Comparison of ENCODE assay signal across 8 cellular contexts in the genomic region with DNA sequence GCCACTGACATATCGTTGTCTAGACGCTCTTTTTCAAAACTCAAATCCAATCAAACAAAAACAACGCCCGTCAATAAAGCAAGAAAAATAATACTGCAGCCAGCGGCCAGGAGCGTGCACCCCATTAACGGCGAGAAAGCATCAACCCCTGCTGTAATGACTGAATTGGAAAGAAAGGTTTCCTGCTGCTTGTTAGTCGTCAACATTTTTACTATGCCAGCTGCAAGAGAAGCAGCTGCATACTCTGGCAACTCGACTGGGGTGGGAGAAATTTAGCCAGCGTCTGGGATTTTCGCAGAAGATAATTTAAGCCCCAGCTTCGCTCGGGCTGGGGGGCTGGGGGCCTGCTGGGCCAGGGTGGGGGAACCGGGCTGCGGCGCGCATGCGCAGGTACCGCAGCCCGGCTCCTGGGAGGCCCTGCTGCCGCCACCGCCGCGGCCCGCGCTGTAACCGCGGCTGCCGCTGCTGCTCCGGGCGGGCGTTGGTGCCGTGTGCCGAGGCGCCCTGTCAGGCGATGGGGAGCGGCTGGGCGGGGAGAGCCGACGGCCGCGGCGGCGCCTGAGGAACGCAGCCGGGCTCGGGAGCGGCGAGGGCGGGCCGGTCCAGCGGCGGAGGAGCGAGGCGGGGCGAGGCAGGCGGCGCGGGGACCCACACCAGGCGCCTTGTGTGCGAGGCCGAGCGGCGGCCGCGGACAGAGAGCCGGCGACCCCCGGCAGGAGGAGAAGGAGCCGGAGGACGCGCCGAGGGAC. TPM values are rescaled to one million over a fixed set of nuclear protein-coding genes. Genes with fewer than 3 reads are reported as not detected.
A peak's percentile ranks its signal among the peaks of the same experiment; 100 is the strongest.
DNase-seq lines count a peak whose midpoint lies in the region; ATAC-seq and TF ChIP-seq lines count a peak whose summit lies in the region.

No MANE protein-coding gene starts in this region.

- 0 to 1% (median 0%) methylated on average over 42 to 74 of the region's 74 CpGs for whole genome bisulfite sequencing in stomach, 5 donors

- TF ChIP-seq CTCF in DND-41 (IDR thresholded peaks at IDR 0.05; ENCODE audit: borderline replicate concordance, extremely low read depth, low read length, poor library complexity, severe bottlenecking) (no peak), fibroblast of villous mesenchyme (IDR thresholded peaks at IDR 0.05; ENCODE audit: insufficient read depth, low read depth, low read length) (no peak), neural crest cell (conservative IDR thresholded peaks at IDR 0.05) (no peak), stomach (IDR thresholded peaks at IDR 0.05) (no peak)

- peak overlapping the region; percentile 59 for H3K9ac ChIP-seq in DND-41 (ENCODE audit: low read depth, low read length)

- no peak for TF ChIP-seq POLR2A in stomach (IDR thresholded peaks at IDR 0.05)

- peak overlapping the region; percentile 71 for H3K27ac ChIP-seq in DND-41 (ENCODE audit: low read length)
- peak overlapping the region; percentile 95 to 98 (median 97) for H3K27ac ChIP-seq in stomach

- peak overlapping the region; percentile 31 to 60; a peak in 3 of 4 replicates for H3K4me3 ChIP-seq in DND-41 (ENCODE audit: low read depth in 1 of 2, low read length in 2 of 2)
- peak overlapping the region; percentile 94 for H3K4me3 ChIP-seq in fibroblast of villous mesenchyme (ENCODE audit: low read depth, low read length)
- H3K4me3 ChIP-seq in stomach: peak overlapping the region; percentile 78 to 85 (median 83)

- peaks cover 8% of the 10 kb centered on the region; the same call in 1 of the 2 replicates for H3K79me2 ChIP-seq in DND-41 (ENCODE audit: insufficient read depth, low read length)

- DNase-seq in DND-41 (peak; percentile 58), KBM-7 (peak; percentile 69), RPMI8226 (peak; percentile 68), fibroblast of villous mesenchyme (ENCODE audit: low read depth) (peak; percentile 84), neural crest cell (ENCODE audit: low read depth, low spot score) (peak; percentile 60), stomach (peak; percentile 80)
- peak; percentile 62 for DNase-seq in activated effector memory CD4-positive, alpha-beta T cell treated with Interleukin-2 at 50 U/mL for 16 hours

- H3K4me1 ChIP-seq in DND-41 (ENCODE audit: insufficient read depth, low read length) (peaks cover 25% of the 10 kb centered on the region), stomach (peaks cover 0 to 42% (median 24%) of the 10 kb centered on the region in 4 donors)

- H2AFZ ChIP-seq in DND-41 (ENCODE audit: low read depth, low read length): peak overlapping the region; percentile 67

- H3K9me3 ChIP-seq in DND-41 (ENCODE audit: insufficient read depth, low read length, severe bottlenecking) (no peaks in the 10 kb centered on the region), stomach (no peaks in the 10 kb centered on the region)

- in situ Hi-C loops in KBM-7 (cut with MboI; ENCODE audit: low pct_unique_long_range_greater_than_20kb, low sequenced_read_pairs): no loop called here

- peak overlapping the region; percentile 97 for H3K4me3 Mint-ChIP-seq in neural crest cell

- intact Hi-C loops in stomach (cut with DNase I; ENCODE audit: low total_unique reads): no loop called here

- peak overlapping the region; percentile 97 for H3K27ac Mint-ChIP-seq in neural crest cell (ENCODE audit: unreplicated experiment)

- ATAC-seq in DND-41 (ENCODE audit: insufficient read depth, low read depth) (peak; percentile 64), GM21723 (IDR thresholded peaks at IDR 0.05; ENCODE audit: unreplicated experiment) (peak; percentile 50)

- H3K4me1 Mint-ChIP-seq in neural crest cell: peaks cover 36% of the 10 kb centered on the region

- no peaks in the 10 kb centered on the region for H3K36me3 Mint-ChIP-seq in neural crest cell (ENCODE audit: low read depth)

- no peaks in the 10 kb centered on the region for H3K9me3 Mint-ChIP-seq in neural crest cell

- H3K36me3 ChIP-seq in DND-41 (ENCODE audit: insufficient read depth, low read length) (no peaks in the 10 kb centered on the region), stomach (no peaks in the 10 kb centered on the region)

- no peaks in the 10 kb centered on the region for H4K20me1 ChIP-seq in DND-41 (ENCODE audit: insufficient read depth, low read length)

- no peak for TF ChIP-seq EP300 in stomach (IDR thresholded peaks at IDR 0.05)

- no peaks in the 10 kb centered on the region for H3K27me3 Mint-ChIP-seq in neural crest cell (ENCODE audit: low read depth)

- peak overlapping the region; percentile 76 for H3K4me2 ChIP-seq in DND-41 (ENCODE audit: insufficient read depth, low read length)

- H3K27me3 ChIP-seq in DND-41 (ENCODE audit: insufficient read depth, low read length, poor library complexity): no peaks in the 10 kb centered on the region
- no peaks in the 10 kb centered on the region for H3K27me3 ChIP-seq in stomach

RNA-seq across cellular contexts. Expression of a gene that starts 0.7 kb away (rescaled TPM):
- 65.4 and 89.8 TPM in 2 replicates for total RNA-seq in fibroblast of villous mesenchyme
- total RNA-seq in neural crest cell: 10.7 and 12.4 TPM in 2 replicates
- 10 to 100 TPM; 15.2 to 56.2 (median 29.1) TPM for total RNA-seq in stomach
- polyA plus RNA-seq in stomach: 1 to 10 TPM; 5.9 to 9.3 (median 8.6) TPM

Comparison
In these comparisons a context has a peak if more than half of its experiments do, and no peak if none do; other contexts are left out.
1. Peak in every context shown above with its lines: DNase-seq, ATAC-seq, H3K4me3 ChIP-seq and H3K27ac ChIP-seq.